ENCODE assay signal across 19 cellular contexts in the genomic region with DNA sequence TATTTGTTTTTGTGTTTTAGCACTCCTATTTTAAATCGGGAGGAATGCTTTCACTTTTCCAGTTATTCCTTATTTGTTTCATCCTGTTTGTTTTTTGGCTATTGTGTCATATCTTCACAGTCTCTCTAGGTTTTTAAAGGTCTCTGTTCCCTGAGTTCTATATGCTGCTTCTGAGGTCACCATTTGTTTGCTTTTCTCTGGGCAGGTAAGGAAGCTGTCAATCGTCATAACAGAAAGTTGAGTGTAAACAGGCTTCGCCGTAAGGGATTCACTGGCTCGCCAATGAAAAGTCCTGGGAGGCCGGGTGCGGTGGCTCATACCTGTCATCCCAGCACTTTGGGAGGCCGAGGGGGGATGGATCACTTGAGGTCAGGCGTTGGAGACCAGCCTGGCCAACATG. TPM values are rescaled to one million over a fixed set of nuclear protein-coding genes. Genes with fewer than 3 reads are reported as not detected.
DNase-seq lines count a peak whose midpoint lies in the region; ATAC-seq and TF ChIP-seq lines count a peak whose summit lies in the region.
"Had no signal": no experiment of that assay in that cellular context is flagged by ENCODE, and none has a peak within 500 bp of the region (broad histone marks: within the 10 kb centered on the region; RNA-seq: fewer than 3 reads in every experiment).

No MANE protein-coding gene starts in this region.

- H2AFZ ChIP-seq in mammary epithelial cell (ENCODE audit: low read depth, low read length) = no peak overlapping the region
- no peak overlapping the region for H2AFZ ChIP-seq in PC-3 (ENCODE audit: low read length)

- H3K79me2 ChIP-seq in mammary epithelial cell (ENCODE audit: insufficient read depth, low read length) (no peaks in the 10 kb centered on the region), PC-3 (ENCODE audit: low read length) (no peaks in the 10 kb centered on the region)

- in situ Hi-C loops in mammary epithelial cell (cut with MboI; ENCODE audit: low sequenced_read_pairs in 2 of 2) = no loop called here

- H3K27ac ChIP-seq in breast epithelium (no peak overlapping the region), mammary epithelial cell (ENCODE audit: insufficient read depth, low read depth, low read length) (no peak overlapping the region), PC-3 (ENCODE audit: low read length) (peak overlapping the region; percentile 82)
- H3K27ac ChIP-seq: BLaER1 treated with 17β-estradiol and CSF1 and Interleukin-3, amounts not matched to agents 10 nM and 100 nM; HL-60 had no signal

- H3K36me3 ChIP-seq in breast epithelium = no peaks in the 10 kb centered on the region
- H3K36me3 ChIP-seq in mammary epithelial cell (ENCODE audit: insufficient read depth, low read length) = no peaks in the 10 kb centered on the region
- H3K36me3 ChIP-seq in PC-3 (ENCODE audit: low read depth, low read length) = no peaks in the 10 kb centered on the region
- H3K36me3 ChIP-seq: BLaER1 treated with 17β-estradiol and CSF1 and Interleukin-3, amounts not matched to agents 10 nM and 100 nM; MG63 had no signal

- dilution Hi-C loops in mammary epithelial cell (cut with HindIII; ENCODE audit: low sequenced_read_pairs) = no loop called here

- peaks cover 40% of the 10 kb centered on the region for H3K4me1 Mint-ChIP-seq in nephron progenitor cell

- peak; percentile 37 for ATAC-seq in PC-3
- peak; percentile 73 for ATAC-seq in left colon
- no peak for ATAC-seq in GM18907 (IDR thresholded peaks at IDR 0.05; ENCODE audit: unreplicated experiment)
- no peak for ATAC-seq in GM19397 (IDR thresholded peaks at IDR 0.05; ENCODE audit: unreplicated experiment)
- ATAC-seq: SK-N-SH treated with all-trans-retinoic acid at 6 μM for 48 hours had no signal

- H3K9ac ChIP-seq in mammary epithelial cell (ENCODE audit: insufficient read depth, low read length) (no peak overlapping the region), PC-3 (ENCODE audit: low read length) (peak overlapping the region; percentile 51; the same call in 1 of the 2 replicates)
- H3K9ac ChIP-seq: BLaER1 treated with 17β-estradiol and CSF1 and Interleukin-3, amounts not matched to agents 10 nM and 100 nM had no signal

- H3F3A ChIP-seq in PC-3 (ENCODE audit: low read length, unreplicated experiment) = no peaks in the 10 kb centered on the region

- peak; percentile 24 to 60 for DNase-seq in breast epithelium (ENCODE audit: low spot score in 2 of 2)
- DNase-seq in mammary epithelial cell = no peak
- peak; percentile 70 for DNase-seq in PC-3
- no peak for DNase-seq in left colon
- no peak for DNase-seq in nephron progenitor cell
- DNase-seq in T-helper 1 cell = no peak
- DNase-seq: DMS79, H7, KBM-7, MG63, NCI-H1092, NCI-H146, NCI-H2081, NCI-H82 had no signal

- no peaks in the 10 kb centered on the region for H4K20me1 ChIP-seq in mammary epithelial cell (ENCODE audit: insufficient read depth, low read length)
- no peaks in the 10 kb centered on the region for H4K20me1 ChIP-seq in PC-3 (ENCODE audit: low read length)

- CTCF ChIA-PET in mammary epithelial cell (lab: Charles Lee; ENCODE audit: low non-redundant PET) = no interaction called here
- CTCF ChIA-PET in PC-3 (lab: Charles Lee) = no interaction called here

- H3K9me2 ChIP-seq in PC-3 (replicated peaks; ENCODE audit: low read length) = no peaks in the 10 kb centered on the region

- intact Hi-C loops in breast epithelium (cut with DNase I; ENCODE audit: low total_unique reads) (no loop called here), mammary epithelial cell (cut with micrococcal nuclease) (no loop called here), PC-3 (cut with micrococcal nuclease) (no loop called here), left colon (cut with DNase I, micrococcal nuclease) (no loop called here)

- peaks cover 7% of the 10 kb centered on the region for H3K36me3 Mint-ChIP-seq in nephron progenitor cell (ENCODE audit: low read depth)

- H3K27ac Mint-ChIP-seq in nephron progenitor cell = no peak overlapping the region

- BruUV-seq in mammary epithelial cell (replicated peaks; lab: Mats Ljungman, UMichigan) = no TSS peak
- BruUV-seq in PC-3 (replicated peaks; lab: Mats Ljungman, UMichigan) = no TSS peak

- no peak for TF ChIP-seq POLR2A in breast epithelium (IDR thresholded peaks at IDR 0.05)

- WGBS in mammary epithelial cell (ENCODE audit: low coverage, missing lambda C conversion rate) = 81% methylated on average over 8 of the region's 9 CpGs

- POLR2A ChIA-PET in PC-3 (lab: Charles Lee; ENCODE audit: unreplicated experiment) = no interaction called here

- no peaks in the 10 kb centered on the region for H3K9me3 ChIP-seq in breast epithelium
- no peaks in the 10 kb centered on the region for H3K9me3 ChIP-seq in mammary epithelial cell (replicated peaks; ENCODE audit: insufficient read depth, low read length)
- H3K9me3 ChIP-seq in PC-3 (ENCODE audit: low read length) = no peaks in the 10 kb centered on the region
- H3K9me3 ChIP-seq: MG63 had no signal

- peaks cover 0 to 4% of the 10 kb centered on the region in 2 donors for H3K27me3 ChIP-seq in breast epithelium
- H3K27me3 ChIP-seq in mammary epithelial cell (ENCODE audit: insufficient read depth, low read length) = no peaks in the 10 kb centered on the region
- no peaks in the 10 kb centered on the region for H3K27me3 ChIP-seq in PC-3 (ENCODE audit: low read length)
- H3K27me3 ChIP-seq: MG63 had no signal

- no peak overlapping the region for H3K4me2 ChIP-seq in mammary epithelial cell (ENCODE audit: insufficient read depth, low read depth, low read length)
- peak overlapping the region; percentile 72 for H3K4me2 ChIP-seq in PC-3 (ENCODE audit: low read length)

- TF ChIP-seq CTCF in breast epithelium (IDR thresholded peaks at IDR 0.05) (no peak), mammary epithelial cell (conservative IDR thresholded peaks at IDR 0.05 in 1 of 2, IDR thresholded peaks at IDR 0.05 in 1 of 2; ENCODE audit: extremely low read depth in 1 of 2, insufficient read depth in 1 of 2, low read depth in 1 of 2, low read length in 2 of 2) (no peak), PC-3 (conservative IDR thresholded peaks at IDR 0.05; ENCODE audit: low read depth, low read length) (no peak), nephron progenitor cell (IDR thresholded peaks at IDR 0.05) (no peak)

- no peaks in the 10 kb centered on the region for H3K27me3 Mint-ChIP-seq in nephron progenitor cell (ENCODE audit: low read depth, poor library complexity)

- H3K4me1 ChIP-seq in breast epithelium (no peaks in the 10 kb centered on the region), mammary epithelial cell (ENCODE audit: insufficient read depth, low read length) (peaks cover 12% of the 10 kb centered on the region), PC-3 (ENCODE audit: insufficient read depth, low read length) (peaks cover 31% of the 10 kb centered on the region)

- H3K9me3 Mint-ChIP-seq in nephron progenitor cell = peaks cover 18% of the 10 kb centered on the region

- H3K4me3 Mint-ChIP-seq in nephron progenitor cell = no peak overlapping the region

- H3K4me3 ChIP-seq in breast epithelium = no peak overlapping the region
- no peak overlapping the region for H3K4me3 ChIP-seq in mammary epithelial cell (replicated peaks in 1 of 3; ENCODE audit: insufficient read depth in 1 of 3, low read depth in 2 of 3, low read length in 3 of 3)
- H3K4me3 ChIP-seq in PC-3 (ENCODE audit: low read length) = 0 out of 2 replicates have a peak overlapping the region, but pooled peaks have one; percentile 32
- H3K4me3 ChIP-seq: BLaER1 treated with 17β-estradiol and CSF1 and Interleukin-3, amounts not matched to agents 10 nM and 100 nM; MG63 had no signal

RNA-seq across cellular contexts. Expression of gene RPS6KA2, which starts 48.7 kb away (rescaled TPM):
- total RNA-seq in breast epithelium (100 to 1,000 TPM in 1 of 3 donors, 10 to 100 TPM in 2; 23.7 to 124 (median 56.4) TPM), mammary epithelial cell (10 to 100 TPM; 47.8 to 48.8 TPM), PC-3 (2014; rRNA removed) (5.1 and 7.9 TPM in 2 replicates), left colon (10 to 100 TPM; 11.5 to 13.3 TPM)
- 28.0 TPM for polyA plus RNA-seq in mammary epithelial cell
- polyA minus RNA-seq in mammary epithelial cell = 115 TPM

Comparison
In these comparisons a context has a peak if more than half of its experiments do, and no peak if none do; other contexts are left out.
1. DNase-seq: peak in breast epithelium (2 of 2) and PC-3 (single experiment); none in mammary epithelial cell (single experiment), left colon (0 of 2), nephron progenitor cell (single experiment) and T-helper 1 cell (0 of 5).
2. ATAC-seq: peak in PC-3 (single experiment) and left colon (single experiment); none in GM18907 (single experiment) and GM19397 (single experiment).